Comparison of ENCODE assay signal across 8 cellular contexts in genomic region chr19:3626473-3627350, GRCh38. TPM values are rescaled to one million over a fixed set of nuclear protein-coding genes. Genes with fewer than 3 reads are reported as not detected.
DNase-seq lines count a peak whose midpoint lies in the region; ATAC-seq, FAIRE-seq and TF ChIP-seq lines count a peak whose summit lies in the region.

TSS of gene CACTIN (minus strand) at chr19:3626790. CDS start at chr19:3626762, 28 bp downstream.

- TF ChIP-seq POLR2A in A549 (IDR thresholded peaks at IDR 0.05; ENCODE audit: low read length): peak; percentile 80

- TF ChIP-seq CTCF in A549 (IDR thresholded peaks at IDR 0.05) (no peak), WI38 (IDR thresholded peaks at IDR 0.05; ENCODE audit: low read depth, low read length) (no peak), bronchial epithelial cell (IDR thresholded peaks at IDR 0.05; ENCODE audit: insufficient read depth, low read length, severe bottlenecking) (no peak)

- TF ChIP-seq EP300 in A549 (IDR thresholded peaks at IDR 0.05): no peak

- H3K27me3 ChIP-seq in bronchial epithelial cell (ENCODE audit: control insufficient read depth, insufficient read depth, low read length): no peaks in the 10 kb centered on the region
- H3K27me3 ChIP-seq in iPS-20b (ENCODE audit: insufficient read depth, low read length): no peaks in the 10 kb centered on the region

- H3K9me3 ChIP-seq in A549: no peaks in the 10 kb centered on the region
- H3K9me3 ChIP-seq in iPS-20b (ENCODE audit: insufficient read depth, low read depth, low read length): no peaks in the 10 kb centered on the region

- H3K4me2 ChIP-seq in A549: peak within 1 kb of the TSS; percentile 97

- POLR2A ChIA-PET in A549 (lab: Yijun Ruan, JAX): no interaction called here

- H3K4me3 ChIP-seq in A549: peak within 1 kb of the TSS; percentile 97
- peak within 1 kb of the TSS; percentile 97 for H3K4me3 ChIP-seq in WI38 (ENCODE audit: low read depth, low read length)
- peak within 1 kb of the TSS; percentile 93 for H3K4me3 ChIP-seq in bronchial epithelial cell (ENCODE audit: low read depth, low read length)
- H3K4me3 ChIP-seq in iPS-20b (ENCODE audit: low read length): peak within 1 kb of the TSS; percentile 99
- peak within 1 kb of the TSS; percentile 60 to 98 (median 88) for H3K4me3 ChIP-seq in skin epidermis

- H3K4me1 ChIP-seq in A549: peaks cover 10% of the 10 kb centered on the region; the same call in 2 of the 3 replicates
- H3K4me1 ChIP-seq in iPS-20b (ENCODE audit: insufficient read depth, low read length): no peaks in the 10 kb centered on the region

- ATAC-seq in A549 (peak; percentile 92 to 96), GM18870 (IDR thresholded peaks at IDR 0.05; ENCODE audit: unreplicated experiment) (peak; percentile 68), HG03135 (IDR thresholded peaks at IDR 0.05; ENCODE audit: unreplicated experiment) (peak; percentile 79)

- peak within 1 kb of the TSS; percentile 95 for H3K9ac ChIP-seq in iPS-20b (ENCODE audit: low read depth, low read length)

- CTCF ChIA-PET in A549 (lab: Yijun Ruan, JAX): interaction anchor here (1.2 to 3.4 kb wide), 2 partner anchors 30 to 82 kb away, joined by 3 to 8 read pairs; no protein-coding TSS in a partner anchor

- TF ChIP-seq RAD21 in A549 (conservative IDR thresholded peaks at IDR 0.05 in 1 of 2, IDR thresholded peaks at IDR 0.05 in 1 of 2): no peak

- H3K36me3 ChIP-seq in bronchial epithelial cell (ENCODE audit: control insufficient read depth, insufficient read depth, low read length) (peaks cover 6% of the 10 kb centered on the region), iPS-20b (ENCODE audit: insufficient read depth, low read depth, low read length) (peaks cover 7% of the 10 kb centered on the region)

- WGBS in A549 (ENCODE audit: missing lambda C conversion rate): 2% methylated on average over 15 of the region's 80 CpGs

- peak; percentile 97 to 98 for DNase-seq in A549 (ENCODE audit: low read depth in 1 of 2, low spot score in 1 of 2)
- peak; percentile 93 for DNase-seq in NCI-H2227 treated with DMSO at 0.1 percent for 48 hours (lab: John Stamatoyannopoulos, UW)
- peak; percentile 90 for DNase-seq in bronchial epithelial cell (ENCODE audit: low read depth)

- peak within 1 kb of the TSS; percentile 88 to 96 for H3K27ac ChIP-seq in A549
- H3K27ac ChIP-seq in iPS-20b (ENCODE audit: low read length): peak within 1 kb of the TSS; percentile 98
- peak within 1 kb of the TSS; percentile 76 to 100 (median 94) for H3K27ac ChIP-seq in skin epidermis

- FAIRE-seq in A549 (lab: Jason Lieb, UNC) (peak; percentile 78), bronchial epithelial cell (lab: Jason Lieb, UNC) (no peak)

TF ChIP-seq in A549, 52 proteins besides CTCF, POLR2A, EP300 and RAD21:
- TF ChIP-seq RFX5 (IDR thresholded peaks at IDR 0.05) (peak; percentile 50; the same call in 1 of the 2 replicates), JUN (IDR thresholded peaks at IDR 0.05) (peak; percentile 85 to 98), RARB (CRISPR knock-in tag; IDR thresholded peaks at IDR 0.05) (no peak), REST (IDR thresholded peaks at IDR 0.05) (no peak), PHF8 (IDR thresholded peaks at IDR 0.05; ENCODE audit: borderline replicate concordance, low read depth) (peak; percentile 91; the same call in 1 of the 2 replicates), E2F6 (IDR thresholded peaks at IDR 0.05; ENCODE audit: borderline replicate concordance, low read depth) (no peak), RCOR1 (IDR thresholded peaks at IDR 0.05; ENCODE audit: low read depth, low read length) (no peak), MYC (IDR thresholded peaks at IDR 0.05; ENCODE audit: borderline replicate concordance, low read length) (peak; percentile 63; the same call in 1 of the 2 replicates), ELK1 (IDR thresholded peaks at IDR 0.05; ENCODE audit: low read depth, low read length) (no peak), MAX (IDR thresholded peaks at IDR 0.05) (peak; percentile 68), ZSCAN20 (CRISPR knock-in tag; IDR thresholded peaks at IDR 0.05) (no peak), USF2 (IDR thresholded peaks at IDR 0.05) (0 out of 2 replicates have a peak, but pooled peaks have one; percentile 3), ZC3H11A (IDR thresholded peaks at IDR 0.05) (no peak), HOXB5 (CRISPR knock-in tag; IDR thresholded peaks at IDR 0.05) (no peak), BCL3 (IDR thresholded peaks at IDR 0.05) (0 out of 3 replicates have a peak, but pooled peaks have one; percentile 43), KDM5A (IDR thresholded peaks at IDR 0.05) (peak; percentile 84), BHLHE40 (IDR thresholded peaks at IDR 0.05; ENCODE audit: low read depth, low read length) (no peak), POLR2AphosphoS2 (conservative IDR thresholded peaks at IDR 0.05; ENCODE audit: low read length) (no peak), NR3C1 (IDR thresholded peaks at IDR 0.05) (no peak), MAZ (IDR thresholded peaks at IDR 0.05; ENCODE audit: borderline replicate concordance, low read depth, low read length) (0 out of 2 replicates have a peak, but pooled peaks have one; percentile 40), HDAC2 (IDR thresholded peaks at IDR 0.05) (no peak)

RNA-seq across cellular contexts. Expression of gene CACTIN, which starts in this region (rescaled TPM):
- polyA plus RNA-seq in A549 (2011; rRNA removed) (6.4 and 8.3 TPM in 2 replicates), A549 (2017; fragmentation: RNase III; extraction: RNeasy Plus Mini Kit Qiagen cat#74134 plus additional on column Dnase treatment) (14.6 to 15.3 TPM (median 14.9 TPM) in 3 replicates)
- polyA plus RNA-seq in A549 (2012; cell fraction: cytosol; rRNA removed): 21.6 and 28.8 TPM in 2 replicates
- polyA plus RNA-seq in A549 (2012; cell fraction: nucleus; rRNA removed): 44.9 and 67.0 TPM in 2 replicates
- 5.4 and 8.2 TPM in 2 replicates for polyA minus RNA-seq in A549 (2011; rRNA and poly(A)+ RNA removed)
- total RNA-seq in bronchial epithelial cell: 30.2 and 30.3 TPM in 2 replicates

Comparison
In these comparisons a context has a peak if more than half of its experiments do, and no peak if none do; other contexts are left out.
1. Peak in every context shown above with its lines: DNase-seq, ATAC-seq, H3K4me3 ChIP-seq and H3K27ac ChIP-seq.